23 cellular contexts compared by ENCODE assay signal in genomic region chr9:79341561-79341960, GRCh38.
DNase-seq lines count a peak whose midpoint lies in the region; ATAC-seq, FAIRE-seq and TF ChIP-seq lines count a peak whose summit lies in the region.
"Had no signal": no experiment of that assay in that cellular context is flagged by ENCODE, and none has a peak within 500 bp of the region (broad histone marks: within the 10 kb centered on the region; RNA-seq: fewer than 3 reads in every experiment).

No MANE protein-coding gene starts in this region.

- H3K27me3 ChIP-seq in SK-N-SH (ENCODE audit: insufficient read depth) (no peaks in the 10 kb centered on the region), neural cell (ENCODE audit: insufficient read depth, low read depth, low read length) (no peaks in the 10 kb centered on the region)
- H3K27me3 ChIP-seq: BLaER1 treated with 17β-estradiol and CSF1 and Interleukin-3, amounts not matched to agents 10 nM and 100 nM had no signal

- POLR2A ChIA-PET in SK-N-SH (lab: Yijun Ruan, JAX): no interaction called here
- POLR2A ChIA-PET in activated CD4-positive, alpha-beta memory T cell treated with anti-CD3 and anti-CD28 coated beads, Interleukin-2, amount 10 ng/mL, durations not matched to agents 7 days and 5 days (lab: Charles Lee): no interaction called here

- CTCF ChIA-PET in SK-N-SH (lab: Yijun Ruan, JAX): no interaction called here
- CTCF ChIA-PET in activated CD4-positive, alpha-beta memory T cell treated with anti-CD3 and anti-CD28 coated beads, Interleukin-2, amount 10 ng/mL, durations not matched to agents 7 days and 5 days (lab: Charles Lee): interaction anchor here (1.1 kb wide), 1 partner anchor 9 kb away, joined by 3 read pairs; no protein-coding TSS in a partner anchor
- CTCF ChIA-PET in activated CD8-positive, alpha-beta memory T cell treated with anti-CD3 and anti-CD28 coated beads, Interleukin-2, amount 10 ng/mL, durations not matched to agents 7 days and 5 days (lab: Charles Lee): no interaction called here

- H4K20me1 ChIP-seq in SK-N-SH (ENCODE audit: insufficient read depth) (no peaks in the 10 kb centered on the region), neural cell (ENCODE audit: insufficient read depth) (no peaks in the 10 kb centered on the region)
- H4K20me1 ChIP-seq: BLaER1 treated with 17β-estradiol and CSF1 and Interleukin-3, amounts not matched to agents 10 nM and 100 nM had no signal

- no peak for ATAC-seq in GM19455 (IDR thresholded peaks at IDR 0.05; ENCODE audit: unreplicated experiment)
- ATAC-seq in GM18519 (IDR thresholded peaks at IDR 0.05; ENCODE audit: low FRiP score, unreplicated experiment): no peak
- ATAC-seq in activated CD8-positive, alpha-beta memory T cell treated with anti-CD3 and anti-CD28 coated beads, Interleukin-2, amount 10 ng/mL, durations not matched to agents 7 days and 5 days: no peak
- ATAC-seq: A549; CD8-positive, alpha-beta T cell had no signal

- no peak for TF ChIP-seq POLR2A in H54 (IDR thresholded peaks at IDR 0.05; ENCODE audit: low read depth, low read length)

- H2AFZ ChIP-seq in SK-N-SH (ENCODE audit: low read depth) (no peak overlapping the region), neural cell (ENCODE audit: low read depth, low read length) (no peak overlapping the region)

- DNase-seq in H54 (ENCODE audit: insufficient read length, low spot score) (no peak), NCI-H460 (ENCODE audit: extremely low read depth, low read depth) (peak; percentile 56), SK-N-SH (no peak)
- no peak for DNase-seq in activated CD4-positive, alpha-beta memory T cell treated with anti-CD3 and anti-CD28 coated beads, Interleukin-2, amount 10 ng/mL, durations not matched to agents 7 days and 5 days
- DNase-seq in activated CD8-positive, alpha-beta memory T cell treated with anti-CD3 and anti-CD28 coated beads, Interleukin-2, amount 10 ng/mL, durations not matched to agents 7 days and 5 days: no peak
- DNase-seq: AML-193; Caco-2; Calu3; CD4-positive, alpha-beta T cell; CD8-positive, alpha-beta T cell; DMS79 treated with DMSO at 0.1 percent for 48 hours; GF-D8 had no signal

- H3K4me3 Mint-ChIP-seq in activated CD4-positive, alpha-beta memory T cell treated with anti-CD3 and anti-CD28 coated beads, Interleukin-2, amount 10 ng/mL, durations not matched to agents 7 days and 5 days: no peak overlapping the region
- no peak overlapping the region for H3K4me3 Mint-ChIP-seq in activated CD8-positive, alpha-beta memory T cell treated with anti-CD3 and anti-CD28 coated beads, Interleukin-2, amount 10 ng/mL, durations not matched to agents 7 days and 5 days
- H3K4me3 Mint-ChIP-seq: B cell; CD4-positive, alpha-beta T cell; CD8-positive, alpha-beta T cell had no signal

- H3K4me3 ChIP-seq in SK-N-SH (ENCODE audit: low read depth in 2 of 2, low read length in 1 of 2) (no peak overlapping the region), neural cell (ENCODE audit: low read length) (no peak overlapping the region)
- H3K4me3 ChIP-seq: A549; BLaER1 treated with 17β-estradiol and CSF1 and Interleukin-3, amounts not matched to agents 10 nM and 100 nM had no signal

- no peaks in the 10 kb centered on the region for H3K36me3 Mint-ChIP-seq in activated CD4-positive, alpha-beta memory T cell treated with anti-CD3 and anti-CD28 coated beads, Interleukin-2, amount 10 ng/mL, durations not matched to agents 7 days and 5 days (ENCODE audit: low read depth)
- no peaks in the 10 kb centered on the region for H3K36me3 Mint-ChIP-seq in activated CD8-positive, alpha-beta memory T cell treated with anti-CD3 and anti-CD28 coated beads, Interleukin-2, amount 10 ng/mL, durations not matched to agents 7 days and 5 days
- H3K36me3 Mint-ChIP-seq: CD8-positive, alpha-beta T cell had no signal

- H3K4me2 ChIP-seq in SK-N-SH: no peak overlapping the region
- no peak overlapping the region for H3K4me2 ChIP-seq in neural cell (ENCODE audit: low read length)
- H3K4me2 ChIP-seq: A549; BLaER1 treated with 17β-estradiol and CSF1 and Interleukin-3, amounts not matched to agents 10 nM and 100 nM had no signal

- H3K36me3 ChIP-seq in SK-N-SH (replicated peaks in 1 of 2; ENCODE audit: control insufficient read depth in 1 of 2, insufficient read depth in 2 of 2, low read length in 1 of 2) (no peaks in the 10 kb centered on the region), neural cell (ENCODE audit: insufficient read depth, low read length) (no peaks in the 10 kb centered on the region)

- no peaks in the 10 kb centered on the region for H3K9me3 Mint-ChIP-seq in activated CD4-positive, alpha-beta memory T cell treated with anti-CD3 and anti-CD28 coated beads, Interleukin-2, amount 10 ng/mL, durations not matched to agents 7 days and 5 days
- no peaks in the 10 kb centered on the region for H3K9me3 Mint-ChIP-seq in activated CD8-positive, alpha-beta memory T cell treated with anti-CD3 and anti-CD28 coated beads, Interleukin-2, amount 10 ng/mL, durations not matched to agents 7 days and 5 days (ENCODE audit: low read depth)
- H3K9me3 Mint-ChIP-seq: CD4-positive, alpha-beta T cell had no signal

- no peak for TF ChIP-seq EP300 in SK-N-SH (IDR thresholded peaks at IDR 0.05; ENCODE audit: borderline replicate concordance in 1 of 2, low read depth in 1 of 2, low read length in 1 of 2)
- peak; percentile 77 for TF ChIP-seq EP300 in neural cell (conservative IDR thresholded peaks at IDR 0.05; ENCODE audit: poor library complexity, severe bottlenecking)

- H3K4me1 ChIP-seq in SK-N-SH (ENCODE audit: control insufficient read depth in 1 of 2, insufficient read depth in 2 of 2, low read depth in 1 of 2, low read length in 1 of 2): no peaks in the 10 kb centered on the region; a peak in 1 of 4 replicates
- H3K4me1 ChIP-seq: BLaER1 treated with 17β-estradiol and CSF1 and Interleukin-3, amounts not matched to agents 10 nM and 100 nM; Caco-2 had no signal

- no peaks in the 10 kb centered on the region for H3K27me3 Mint-ChIP-seq in activated CD4-positive, alpha-beta memory T cell treated with anti-CD3 and anti-CD28 coated beads, Interleukin-2, amount 10 ng/mL, durations not matched to agents 7 days and 5 days
- no peaks in the 10 kb centered on the region for H3K27me3 Mint-ChIP-seq in activated CD8-positive, alpha-beta memory T cell treated with anti-CD3 and anti-CD28 coated beads, Interleukin-2, amount 10 ng/mL, durations not matched to agents 7 days and 5 days

- H3K9ac ChIP-seq in SK-N-SH: no peak overlapping the region
- H3K9ac ChIP-seq in neural cell (ENCODE audit: low read length): no peak overlapping the region
- H3K9ac ChIP-seq: BLaER1 treated with 17β-estradiol and CSF1 and Interleukin-3, amounts not matched to agents 10 nM and 100 nM had no signal

- no peak overlapping the region for H3K27ac ChIP-seq in SK-N-SH (ENCODE audit: low read depth in 2 of 2, low read length in 1 of 2)
- H3K27ac ChIP-seq in neural cell (ENCODE audit: low read length): no peak overlapping the region
- H3K27ac ChIP-seq: 22Rv1; A549; BLaER1 treated with 17β-estradiol and CSF1 and Interleukin-3, amounts not matched to agents 10 nM and 100 nM; C4-2B had no signal

- no peak overlapping the region for H3K27ac Mint-ChIP-seq in activated CD4-positive, alpha-beta memory T cell treated with anti-CD3 and anti-CD28 coated beads, Interleukin-2, amount 10 ng/mL, durations not matched to agents 7 days and 5 days
- H3K27ac Mint-ChIP-seq in activated CD8-positive, alpha-beta memory T cell treated with anti-CD3 and anti-CD28 coated beads, Interleukin-2, amount 10 ng/mL, durations not matched to agents 7 days and 5 days: no peak overlapping the region
- H3K27ac Mint-ChIP-seq: B cell; CD4-positive, alpha-beta T cell; CD8-positive, alpha-beta T cell had no signal

- TF ChIP-seq CTCF in SK-N-SH (IDR thresholded peaks at IDR 0.05) (no peak), neural cell (IDR thresholded peaks at IDR 0.05; ENCODE audit: poor library complexity, severe bottlenecking) (no peak)

- H3K9me2 ChIP-seq in SK-N-SH (peaks cover 5% of the 10 kb centered on the region; the same call in 1 of the 2 replicates), neural cell (ENCODE audit: insufficient read depth, low read length) (no peaks in the 10 kb centered on the region)

- WGBS in SK-N-SH (ENCODE audit: low lambda C conversion rate): 58% methylated on average over 6 of the region's 6 CpGs

- H3K9me3 ChIP-seq in SK-N-SH (no peaks in the 10 kb centered on the region), neural cell (ENCODE audit: low read length) (peaks cover under 1% of the 10 kb centered on the region)
- H3K9me3 ChIP-seq: Caco-2 had no signal

- H3K79me2 ChIP-seq in SK-N-SH (ENCODE audit: insufficient read depth) (no peaks in the 10 kb centered on the region), neural cell (replicated peaks; ENCODE audit: insufficient read depth, low read length) (no peaks in the 10 kb centered on the region)

- no peaks in the 10 kb centered on the region for H3K4me1 Mint-ChIP-seq in activated CD4-positive, alpha-beta memory T cell treated with anti-CD3 and anti-CD28 coated beads, Interleukin-2, amount 10 ng/mL, durations not matched to agents 7 days and 5 days
- no peaks in the 10 kb centered on the region for H3K4me1 Mint-ChIP-seq in activated CD8-positive, alpha-beta memory T cell treated with anti-CD3 and anti-CD28 coated beads, Interleukin-2, amount 10 ng/mL, durations not matched to agents 7 days and 5 days
- H3K4me1 Mint-ChIP-seq: B cell had no signal

- TF ChIP-seq RAD21 in SK-N-SH (IDR thresholded peaks at IDR 0.05; ENCODE audit: low read length): no peak
- TF ChIP-seq RAD21 in neural cell (conservative IDR thresholded peaks at IDR 0.05): no peak

- peak; percentile 48 for FAIRE-seq in H54 (lab: Jason Lieb, UNC)
- FAIRE-seq: A549, D721Med, G401.6, GM12891 had no signal

- no peaks in the 10 kb centered on the region for H3F3A ChIP-seq in SK-N-SH (replicated peaks; ENCODE audit: insufficient read depth)
- no peaks in the 10 kb centered on the region for H3F3A ChIP-seq in neural cell (ENCODE audit: insufficient read depth, low read length, poor library complexity, severe bottlenecking)

TF ChIP-seq in SK-N-SH, 30 proteins besides CTCF, POLR2A, EP300 and RAD21 (continues in another document):
- no peak for TF ChIP-seq NRF1 (IDR thresholded peaks at IDR 0.05; ENCODE audit: low read depth, low read length)
- TF ChIP-seq EZH2phosphoT487 (IDR thresholded peaks at IDR 0.05; ENCODE audit: borderline replicate concordance, low read depth): no peak
- 0 out of 2 replicates have a peak, but pooled peaks have one; percentile 18 for TF ChIP-seq JUND (IDR thresholded peaks at IDR 0.05)
- TF ChIP-seq FOSL2 (IDR thresholded peaks at IDR 0.05; ENCODE audit: borderline replicate concordance, low read depth): no peak
- no peak for TF ChIP-seq SMC3 (IDR thresholded peaks at IDR 0.05; ENCODE audit: low read depth, low read length)

TF ChIP-seq in neural cell, 6 proteins besides CTCF, POLR2A, EP300 and RAD21 (continues in another document):
- TF ChIP-seq TAF1 (IDR thresholded peaks at IDR 0.05; ENCODE audit: low read depth): no peak
- TF ChIP-seq POLR2AphosphoS5 (IDR thresholded peaks at IDR 0.05): peak; percentile 59
- TF ChIP-seq MXI1 (conservative IDR thresholded peaks at IDR 0.05; ENCODE audit: poor library complexity, severe bottlenecking): no peak
- no peak for TF ChIP-seq EZH2 (IDR thresholded peaks at IDR 0.05; ENCODE audit: borderline replicate concordance, insufficient read depth, low read length, poor library complexity, severe bottlenecking)
